ENCODE assay signal across 2 cellular contexts in the genomic region with DNA sequence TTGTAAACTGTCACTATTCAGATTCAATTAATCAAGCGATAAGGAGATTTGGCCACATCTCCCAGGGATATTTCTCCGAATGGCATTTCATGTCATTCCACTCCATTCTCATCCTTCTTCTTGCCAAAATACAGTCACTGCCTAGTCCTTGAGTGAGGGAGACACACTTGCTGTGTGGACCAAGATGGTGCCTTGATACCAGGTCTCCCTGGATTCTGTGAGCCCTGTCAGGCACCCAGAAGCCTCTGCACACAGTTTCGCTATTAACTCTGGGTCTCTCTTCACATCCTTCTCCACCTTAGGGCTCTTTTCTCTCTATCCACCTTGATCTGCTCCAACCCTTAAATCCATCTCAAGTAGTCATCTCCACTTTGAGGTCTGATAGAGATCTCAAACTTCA.
TF ChIP-seq lines count a peak whose summit lies in the region.

No MANE protein-coding gene starts in this region.

TF ChIP-seq in K562, 482 proteins besides CTCF, POLR2A, EP300 and RAD21:
- TF ChIP-seq KHSRP (IDR thresholded peaks at IDR 0.05) (no peak), RAD51 (IDR thresholded peaks at IDR 0.05; ENCODE audit: borderline replicate concordance, low read depth) (no peak), ZNF23 (CRISPR knock-in tag; IDR thresholded peaks at IDR 0.05) (no peak), RCOR1 (IDR thresholded peaks at IDR 0.05; ENCODE audit: borderline replicate concordance in 1 of 2, low read depth in 2 of 2, low read length in 2 of 2) (no peak), ZNF184 (CRISPR knock-in tag; IDR thresholded peaks at IDR 0.05) (no peak), ZNF395 (CRISPR knock-in tag; IDR thresholded peaks at IDR 0.05) (no peak), TAF7 (tag; IDR thresholded peaks at IDR 0.05) (no peak)
- TF ChIP-seq, protein P1, sequence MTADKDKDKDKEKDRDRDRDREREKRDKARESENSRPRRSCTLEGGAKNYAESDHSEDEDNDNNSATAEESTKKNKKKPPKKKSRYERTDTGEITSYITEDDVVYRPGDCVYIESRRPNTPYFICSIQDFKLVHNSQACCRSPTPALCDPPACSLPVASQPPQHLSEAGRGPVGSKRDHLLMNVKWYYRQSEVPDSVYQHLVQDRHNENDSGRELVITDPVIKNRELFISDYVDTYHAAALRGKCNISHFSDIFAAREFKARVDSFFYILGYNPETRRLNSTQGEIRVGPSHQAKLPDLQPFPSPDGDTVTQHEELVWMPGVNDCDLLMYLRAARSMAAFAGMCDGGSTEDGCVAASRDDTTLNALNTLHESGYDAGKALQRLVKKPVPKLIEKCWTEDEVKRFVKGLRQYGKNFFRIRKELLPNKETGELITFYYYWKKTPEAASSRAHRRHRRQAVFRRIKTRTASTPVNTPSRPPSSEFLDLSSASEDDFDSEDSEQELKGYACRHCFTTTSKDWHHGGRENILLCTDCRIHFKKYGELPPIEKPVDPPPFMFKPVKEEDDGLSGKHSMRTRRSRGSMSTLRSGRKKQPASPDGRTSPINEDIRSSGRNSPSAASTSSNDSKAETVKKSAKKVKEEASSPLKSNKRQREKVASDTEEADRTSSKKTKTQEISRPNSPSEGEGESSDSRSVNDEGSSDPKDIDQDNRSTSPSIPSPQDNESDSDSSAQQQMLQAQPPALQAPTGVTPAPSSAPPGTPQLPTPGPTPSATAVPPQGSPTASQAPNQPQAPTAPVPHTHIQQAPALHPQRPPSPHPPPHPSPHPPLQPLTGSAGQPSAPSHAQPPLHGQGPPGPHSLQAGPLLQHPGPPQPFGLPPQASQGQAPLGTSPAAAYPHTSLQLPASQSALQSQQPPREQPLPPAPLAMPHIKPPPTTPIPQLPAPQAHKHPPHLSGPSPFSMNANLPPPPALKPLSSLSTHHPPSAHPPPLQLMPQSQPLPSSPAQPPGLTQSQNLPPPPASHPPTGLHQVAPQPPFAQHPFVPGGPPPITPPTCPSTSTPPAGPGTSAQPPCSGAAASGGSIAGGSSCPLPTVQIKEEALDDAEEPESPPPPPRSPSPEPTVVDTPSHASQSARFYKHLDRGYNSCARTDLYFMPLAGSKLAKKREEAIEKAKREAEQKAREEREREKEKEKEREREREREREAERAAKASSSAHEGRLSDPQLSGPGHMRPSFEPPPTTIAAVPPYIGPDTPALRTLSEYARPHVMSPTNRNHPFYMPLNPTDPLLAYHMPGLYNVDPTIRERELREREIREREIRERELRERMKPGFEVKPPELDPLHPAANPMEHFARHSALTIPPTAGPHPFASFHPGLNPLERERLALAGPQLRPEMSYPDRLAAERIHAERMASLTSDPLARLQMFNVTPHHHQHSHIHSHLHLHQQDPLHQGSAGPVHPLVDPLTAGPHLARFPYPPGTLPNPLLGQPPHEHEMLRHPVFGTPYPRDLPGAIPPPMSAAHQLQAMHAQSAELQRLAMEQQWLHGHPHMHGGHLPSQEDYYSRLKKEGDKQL (CRISPR knock-in tag; IDR thresholded peaks at IDR 0.05; ENCODE audit: borderline replicate concordance), result no peak
- TF ChIP-seq, protein P2, sequence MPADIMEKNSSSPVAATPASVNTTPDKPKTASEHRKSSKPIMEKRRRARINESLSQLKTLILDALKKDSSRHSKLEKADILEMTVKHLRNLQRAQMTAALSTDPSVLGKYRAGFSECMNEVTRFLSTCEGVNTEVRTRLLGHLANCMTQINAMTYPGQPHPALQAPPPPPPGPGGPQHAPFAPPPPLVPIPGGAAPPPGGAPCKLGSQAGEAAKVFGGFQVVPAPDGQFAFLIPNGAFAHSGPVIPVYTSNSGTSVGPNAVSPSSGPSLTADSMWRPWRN (IDR thresholded peaks at IDR 0.05; ENCODE audit: low read depth), result no peak

TF ChIP-seq in HepG2, 621 proteins besides CTCF, POLR2A, EP300 and RAD21:
- TF ChIP-seq ZNF160 (CRISPR knock-in tag; IDR thresholded peaks at IDR 0.05), result no peak
- TF ChIP-seq ZBTB33 (CRISPR knock-in tag; IDR thresholded peaks at IDR 0.05), result no peak
- TF ChIP-seq JUND (CRISPR knock-in tag; IDR thresholded peaks at IDR 0.05), result no peak
- no peak for TF ChIP-seq ZNF12 (CRISPR knock-in tag; IDR thresholded peaks at IDR 0.05)
- TF ChIP-seq, protein P3, sequence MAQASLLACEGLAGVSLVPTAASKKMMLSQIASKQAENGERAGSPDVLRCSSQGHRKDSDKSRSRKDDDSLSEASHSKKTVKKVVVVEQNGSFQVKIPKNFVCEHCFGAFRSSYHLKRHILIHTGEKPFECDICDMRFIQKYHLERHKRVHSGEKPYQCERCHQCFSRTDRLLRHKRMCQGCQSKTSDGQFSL (CRISPR knock-in tag; IDR thresholded peaks at IDR 0.05), result no peak
- TF ChIP-seq MBD4 (IDR thresholded peaks at IDR 0.05; ENCODE audit: borderline replicate concordance, low read length), result no peak
- TF ChIP-seq HDAC2 (CRISPR knock-in tag; IDR thresholded peaks at IDR 0.05), result no peak
- TF ChIP-seq MAFG (CRISPR knock-in tag; IDR thresholded peaks at IDR 0.05), result no peak
- TF ChIP-seq, protein P4, sequence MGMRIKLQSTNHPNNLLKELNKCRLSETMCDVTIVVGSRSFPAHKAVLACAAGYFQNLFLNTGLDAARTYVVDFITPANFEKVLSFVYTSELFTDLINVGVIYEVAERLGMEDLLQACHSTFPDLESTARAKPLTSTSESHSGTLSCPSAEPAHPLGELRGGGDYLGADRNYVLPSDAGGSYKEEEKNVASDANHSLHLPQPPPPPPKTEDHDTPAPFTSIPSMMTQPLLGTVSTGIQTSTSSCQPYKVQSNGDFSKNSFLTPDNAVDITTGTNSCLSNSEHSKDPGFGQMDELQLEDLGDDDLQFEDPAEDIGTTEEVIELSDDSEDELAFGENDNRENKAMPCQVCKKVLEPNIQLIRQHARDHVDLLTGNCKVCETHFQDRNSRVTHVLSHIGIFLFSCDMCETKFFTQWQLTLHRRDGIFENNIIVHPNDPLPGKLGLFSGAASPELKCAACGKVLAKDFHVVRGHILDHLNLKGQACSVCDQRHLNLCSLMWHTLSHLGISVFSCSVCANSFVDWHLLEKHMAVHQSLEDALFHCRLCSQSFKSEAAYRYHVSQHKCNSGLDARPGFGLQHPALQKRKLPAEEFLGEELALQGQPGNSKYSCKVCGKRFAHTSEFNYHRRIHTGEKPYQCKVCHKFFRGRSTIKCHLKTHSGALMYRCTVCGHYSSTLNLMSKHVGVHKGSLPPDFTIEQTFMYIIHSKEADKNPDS (CRISPR knock-in tag; IDR thresholded peaks at IDR 0.05), result no peak
- no peak for TF ChIP-seq REXO4 (CRISPR knock-in tag; IDR thresholded peaks at IDR 0.05; ENCODE audit: borderline replicate concordance)
- TF ChIP-seq CCDC6 (CRISPR knock-in tag; IDR thresholded peaks at IDR 0.05), result no peak
- TF ChIP-seq KMT2A (CRISPR knock-in tag; IDR thresholded peaks at IDR 0.05), result no peak
- TF ChIP-seq, protein P5, sequence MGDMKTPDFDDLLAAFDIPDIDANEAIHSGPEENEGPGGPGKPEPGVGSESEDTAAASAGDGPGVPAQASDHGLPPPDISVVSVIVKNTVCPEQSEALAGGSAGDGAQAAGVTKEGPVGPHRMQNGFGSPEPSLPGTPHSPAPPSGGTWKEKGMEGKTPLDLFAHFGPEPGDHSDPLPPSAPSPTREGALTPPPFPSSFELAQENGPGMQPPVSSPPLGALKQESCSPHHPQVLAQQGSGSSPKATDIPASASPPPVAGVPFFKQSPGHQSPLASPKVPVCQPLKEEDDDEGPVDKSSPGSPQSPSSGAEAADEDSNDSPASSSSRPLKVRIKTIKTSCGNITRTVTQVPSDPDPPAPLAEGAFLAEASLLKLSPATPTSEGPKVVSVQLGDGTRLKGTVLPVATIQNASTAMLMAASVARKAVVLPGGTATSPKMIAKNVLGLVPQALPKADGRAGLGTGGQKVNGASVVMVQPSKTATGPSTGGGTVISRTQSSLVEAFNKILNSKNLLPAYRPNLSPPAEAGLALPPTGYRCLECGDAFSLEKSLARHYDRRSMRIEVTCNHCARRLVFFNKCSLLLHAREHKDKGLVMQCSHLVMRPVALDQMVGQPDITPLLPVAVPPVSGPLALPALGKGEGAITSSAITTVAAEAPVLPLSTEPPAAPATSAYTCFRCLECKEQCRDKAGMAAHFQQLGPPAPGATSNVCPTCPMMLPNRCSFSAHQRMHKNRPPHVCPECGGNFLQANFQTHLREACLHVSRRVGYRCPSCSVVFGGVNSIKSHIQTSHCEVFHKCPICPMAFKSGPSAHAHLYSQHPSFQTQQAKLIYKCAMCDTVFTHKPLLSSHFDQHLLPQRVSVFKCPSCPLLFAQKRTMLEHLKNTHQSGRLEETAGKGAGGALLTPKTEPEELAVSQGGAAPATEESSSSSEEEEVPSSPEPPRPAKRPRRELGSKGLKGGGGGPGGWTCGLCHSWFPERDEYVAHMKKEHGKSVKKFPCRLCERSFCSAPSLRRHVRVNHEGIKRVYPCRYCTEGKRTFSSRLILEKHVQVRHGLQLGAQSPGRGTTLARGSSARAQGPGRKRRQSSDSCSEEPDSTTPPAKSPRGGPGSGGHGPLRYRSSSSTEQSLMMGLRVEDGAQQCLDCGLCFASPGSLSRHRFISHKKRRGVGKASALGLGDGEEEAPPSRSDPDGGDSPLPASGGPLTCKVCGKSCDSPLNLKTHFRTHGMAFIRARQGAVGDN (CRISPR knock-in tag; IDR thresholded peaks at IDR 0.05), result no peak
- TF ChIP-seq ZNF597 (CRISPR knock-in tag; IDR thresholded peaks at IDR 0.05), result no peak
- no peak for TF ChIP-seq ZNF670 (CRISPR knock-in tag; IDR thresholded peaks at IDR 0.05; ENCODE audit: borderline replicate concordance)
- TF ChIP-seq NKX3-1 (CRISPR knock-in tag; IDR thresholded peaks at IDR 0.05), result no peak
- no peak for TF ChIP-seq ARID3A (IDR thresholded peaks at IDR 0.05; ENCODE audit: low read depth, low read length)
- TF ChIP-seq ZNF720 (CRISPR knock-in tag; IDR thresholded peaks at IDR 0.05), result no peak
- TF ChIP-seq ZNF383 (CRISPR knock-in tag; IDR thresholded peaks at IDR 0.05; ENCODE audit: borderline replicate concordance), result no peak
- TF ChIP-seq ZSCAN31 (CRISPR knock-in tag; IDR thresholded peaks at IDR 0.05; ENCODE audit: low read depth), result no peak
